16 cellular contexts compared by ENCODE assay signal in genomic region chr9:107545036-107545435, GRCh38. TPM values are rescaled to one million over a fixed set of nuclear protein-coding genes. Genes with fewer than 3 reads are reported as not detected.
DNase-seq lines count a peak whose midpoint lies in the region; ATAC-seq and TF ChIP-seq lines count a peak whose summit lies in the region.
"Had no signal": no experiment of that assay in that cellular context is flagged by ENCODE, and none has a peak within 500 bp of the region (broad histone marks: within the 10 kb centered on the region; RNA-seq: fewer than 3 reads in every experiment).

No MANE protein-coding gene starts in this region.

- in situ Hi-C loops in G401 (cut with HindIII; ENCODE audit: low sequenced_read_pairs), result no loop called here

- no peaks in the 10 kb centered on the region for H3K36me3 ChIP-seq in A673 (ENCODE audit: insufficient read depth, low read length, poor library complexity, severe bottlenecking)
- H3K36me3 ChIP-seq in HUES64 (ENCODE audit: insufficient read depth, low read length), result no peaks in the 10 kb centered on the region
- no peaks in the 10 kb centered on the region for H3K36me3 ChIP-seq in mesendoderm (ENCODE audit: control insufficient read depth, insufficient read depth, low read length)

- H3K9ac ChIP-seq in HUES64 (ENCODE audit: low read depth, low read length) (no peak overlapping the region), mesendoderm (ENCODE audit: low read length) (no peak overlapping the region)
- H3K9ac ChIP-seq: KMS-11 had no signal

- no peak overlapping the region for H3K18ac ChIP-seq in mesendoderm (ENCODE audit: low read length)

- DNase-seq in A673 (ENCODE audit: low spot score) (peak; percentile 13), amniotic epithelial cell (ENCODE audit: low read depth) (peak; percentile 25), mesendoderm (peak; percentile 58), G401 (ENCODE audit: low spot score) (no peak), cardiac septum (ENCODE audit: low spot score) (no peak)
- DNase-seq: CD8-positive, alpha-beta T cell; COR-L47; DND-41; GF-D8; GOT3; HCEC 1CT; HFFc6 had no signal

- H3K4ac ChIP-seq in mesendoderm (ENCODE audit: low read depth, low read length), result no peak overlapping the region

- H3K4me2 ChIP-seq in mesendoderm (ENCODE audit: low read length), result no peak overlapping the region
- H3K4me2 ChIP-seq: KMS-11 had no signal

- CTCF ChIA-PET in A673 (lab: Charles Lee), result no interaction called here

- H2BK120ac ChIP-seq in mesendoderm (ENCODE audit: low read depth, low read length), result no peak overlapping the region

- H3K27ac ChIP-seq in A673 (ENCODE audit: low read depth, low read length, poor library complexity, severe bottlenecking) (no peak overlapping the region), HUES64 (ENCODE audit: low read depth, low read length) (peak overlapping the region; percentile 62; the same call in 1 of the 2 replicates), mesendoderm (ENCODE audit: low read depth, low read length) (no peak overlapping the region)
- H3K27ac ChIP-seq: KMS-11 had no signal

- H3K9me3 ChIP-seq in A673 (ENCODE audit: low read depth, low read length, poor library complexity, severe bottlenecking) (no peaks in the 10 kb centered on the region), HUES64 (ENCODE audit: insufficient read depth, low read depth, low read length) (no peaks in the 10 kb centered on the region)

- BruUV-seq in A673 (replicated peaks; lab: Mats Ljungman, UMichigan), result no TSS peak

- no peaks in the 10 kb centered on the region for H3K27me3 ChIP-seq in A673 (replicated peaks; ENCODE audit: insufficient read depth, low read depth, low read length, poor library complexity)
- no peaks in the 10 kb centered on the region for H3K27me3 ChIP-seq in HUES64 (ENCODE audit: insufficient read depth, low read length)
- H3K27me3 ChIP-seq in mesendoderm (ENCODE audit: insufficient read depth, low read length, poor library complexity), result no peaks in the 10 kb centered on the region

- no peak for TF ChIP-seq CTCF in A673 (conservative IDR thresholded peaks at IDR 0.05; ENCODE audit: low read depth, low read length)

- H3K4me1 ChIP-seq in A673 (ENCODE audit: insufficient read depth, low read length, poor library complexity, severe bottlenecking), result peaks cover 8% of the 10 kb centered on the region
- peaks cover 12% of the 10 kb centered on the region for H3K4me1 ChIP-seq in HUES64 (ENCODE audit: insufficient read depth, low read length)
- no peaks in the 10 kb centered on the region for H3K4me1 ChIP-seq in mesendoderm (ENCODE audit: control insufficient read depth, low read depth, low read length)

- H4K8ac ChIP-seq in mesendoderm (ENCODE audit: low read depth, low read length), result no peak overlapping the region

- no peak overlapping the region for H4K5ac ChIP-seq in mesendoderm (ENCODE audit: low read length)

- POLR2A ChIA-PET in A673 (lab: Charles Lee; ENCODE audit: low non-redundant PET), result no interaction called here

- H3K79me1 ChIP-seq in mesendoderm (ENCODE audit: low read length), result no peaks in the 10 kb centered on the region

- no peak overlapping the region for H3K56ac ChIP-seq in mesendoderm (ENCODE audit: low read length)

- H2AK5ac ChIP-seq in mesendoderm (ENCODE audit: low read length), result no peak overlapping the region

- H3K79me2 ChIP-seq in mesendoderm (ENCODE audit: control insufficient read depth, insufficient read depth, low read length), result no peaks in the 10 kb centered on the region

- H2BK15ac ChIP-seq in mesendoderm (replicated peaks; ENCODE audit: low read depth), result no peak overlapping the region

- no peak overlapping the region for H3K4me3 ChIP-seq in A673 (ENCODE audit: low read depth, low read length, poor library complexity, severe bottlenecking)
- no peak overlapping the region for H3K4me3 ChIP-seq in HUES64 (ENCODE audit: low read length)
- no peak overlapping the region for H3K4me3 ChIP-seq in mesendoderm (ENCODE audit: low read length)

- 67% methylated on average over 3 of the region's 3 CpGs for WGBS in HUES64
- no CpG with 5 or more reads among the region's 3 CpGs for WGBS in mesendoderm (ENCODE audit: extremely low coverage, insufficient coverage, low lambda C conversion rate)

- no peak for ATAC-seq in HG02798 (IDR thresholded peaks at IDR 0.05; ENCODE audit: poor library complexity, unreplicated experiment)
- no peak for ATAC-seq in activated CD4-positive, CD25-positive, alpha-beta regulatory T cell treated with anti-CD3 and anti-CD28 coated beads, Interleukin-2, amount 50 U/mL, for 24 hours
- ATAC-seq: CD8-positive, alpha-beta T cell had no signal

- H2BK5ac ChIP-seq in mesendoderm (ENCODE audit: low read length), result no peak overlapping the region

- intact Hi-C loops in A673 (cut with micrococcal nuclease; ENCODE audit: unreplicated experiment), result no loop called here
- intact Hi-C loops in cardiac septum (cut with DNase I), result no loop called here

- H3K23ac ChIP-seq in mesendoderm (ENCODE audit: low read length), result no peak overlapping the region

RNA-seq across cellular contexts. Expression of gene KLF4, which starts 55.5 kb away (rescaled TPM):
- total RNA-seq in A673 (2021) (0.28 and 0.49 TPM in 2 replicates), cardiac septum (19.8 TPM)
- polyA plus RNA-seq in HUES64 (2013, experiment 1 of 2), result 1.5 TPM
- 1.7 TPM for polyA plus RNA-seq in HUES64 (2013, experiment 2 of 2)
- polyA plus RNA-seq in mesendoderm (2013, experiment 1 of 2), result 3.1 TPM
- 3.7 TPM for polyA plus RNA-seq in mesendoderm (2013, experiment 2 of 2)
- total RNA-seq in G401 (2014; rRNA removed; shearing (Covaris generic)), result 0.68 TPM in 1 of 2 replicates, not detected in the other

Comparison
In these comparisons a context has a peak if more than half of its experiments do, and no peak if none do; other contexts are left out.
1. DNase-seq: peak in A673 (single experiment), amniotic epithelial cell (single experiment) and mesendoderm (single experiment); none in G401 (single experiment) and cardiac septum (single experiment).
2. RNA of gene KLF4, which starts 55.5 kb away (total RNA-seq): 19.8 TPM in cardiac septum (single experiment); 0.68 TPM in G401 and 0.28 to 0.49 TPM in A673; every median in the first group is over 10 times any median in the second.